In the genomic region with DNA sequence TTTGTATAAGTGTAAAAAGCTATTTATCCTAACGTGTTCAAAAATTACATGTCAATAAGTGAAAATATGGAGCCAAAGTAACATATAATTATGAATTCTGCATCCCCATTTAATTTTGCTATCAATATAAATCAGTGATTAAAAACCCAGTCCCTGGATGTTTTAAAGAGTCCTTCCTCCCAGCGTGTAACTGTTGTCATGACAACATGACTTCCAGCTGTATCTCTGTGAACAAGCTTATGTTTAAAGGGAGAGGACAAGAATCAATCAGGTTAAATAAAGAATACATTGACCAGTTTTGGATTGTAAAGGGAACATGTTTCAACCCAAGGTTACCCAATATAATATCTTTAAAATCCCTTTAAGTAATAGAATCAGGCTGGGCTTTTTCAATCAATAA, we compare ENCODE assay signal across 22 cellular contexts.
"Had no signal": no experiment of that assay in that cellular context is flagged by ENCODE, and none has a peak within 500 bp of the region (broad histone marks: within the 10 kb centered on the region; RNA-seq: fewer than 3 reads in every experiment).

No MANE protein-coding gene starts in this region.

- H3K27ac ChIP-seq: SK-N-MC had no signal

- H3K4me3 ChIP-seq: SK-N-MC had no signal

- DNase-seq: activated CD4-positive, alpha-beta T cell treated with anti-CD3 and anti-CD28 coated beads for 48 hours; activated CD4-positive, alpha-beta T cell treated with anti-CD3 and anti-CD28 coated beads, Interleukin-2, amount 50 U/mL, for 4 hours; activated CD8-positive, alpha-beta memory T cell treated with anti-CD3 and anti-CD28 coated beads, Interleukin-2, amount 10 ng/mL, durations not matched to agents 7 days and 5 days; activated CD8-positive, alpha-beta T cell treated with anti-CD3 and anti-CD28 coated beads, Interleukin-2, amount 10 ng/mL, durations not matched to agents 7 days and 5 days; activated effector memory CD4-positive, alpha-beta T cell treated with anti-CD3 and anti-CD28 coated beads, Interleukin-2, amount 50 U/mL, for 16 hours; activated naive CD4-positive, alpha-beta T cell treated with Interleukin-2 at 50 U/mL for 16 hours; activated T-cell treated with anti-CD3 and anti-CD28 coated beads, Interleukin-2, amount 50 U/mL, for 4 hours; amygdala; Kasumi-1; KBM-7; NCI-H1048; NCI-H187; NCI-H2171; NCI-H510A treated with DMSO at 0.1 percent for 48 hours; NCI-H774; NK-92 treated with Interleukin-12 subunit alpha and Interleukin-12 subunit beta, amount 100 ng/mL, for 24 hours; OCI-M1; RPMI8226 had no signal

- ATAC-seq: activated CD4-positive, CD25-positive, alpha-beta regulatory T cell treated with anti-CD3 and anti-CD28 coated beads, Interleukin-2, amount 50 U/mL, for 24 hours; activated CD8-positive, alpha-beta memory T cell treated with anti-CD3 and anti-CD28 coated beads, Interleukin-2, amount 10 ng/mL, durations not matched to agents 7 days and 5 days; activated CD8-positive, alpha-beta T cell treated with anti-CD3 and anti-CD28 coated beads, Interleukin-2, amount 10 ng/mL, durations not matched to agents 7 days and 5 days; activated T-cell treated with anti-CD3 and anti-CD28 coated beads, Interleukin-2, amount 50 U/mL, for 4 hours; Panc1; Right ventricle myocardium inferior had no signal
